ENCODE assay signal across 8 cellular contexts in genomic region chr11:65423516-65424199, GRCh38. TPM values are rescaled to one million over a fixed set of nuclear protein-coding genes. Genes with fewer than 3 reads are reported as not detected.
DNase-seq lines count a peak whose midpoint lies in the region; ATAC-seq and TF ChIP-seq lines count a peak whose summit lies in the region.

No MANE protein-coding gene starts in this region.

- intact Hi-C loops in natural killer cell (cut with micrococcal nuclease) = no loop called here

- H3K4me1 Mint-ChIP-seq in natural killer cell = peaks cover 85 to 92% of the 10 kb centered on the region in 2 donors

- peak overlapping the region; percentile 95 for H3K4me3 Mint-ChIP-seq in natural killer cell

- no peaks in the 10 kb centered on the region for H3K9me3 Mint-ChIP-seq in natural killer cell

- TF ChIP-seq CTCF in natural killer cell (IDR thresholded peaks at IDR 0.05) (no peak), GM10266 (IDR thresholded peaks at IDR 0.05; ENCODE audit: control insufficient read depth, insufficient read depth, low read depth, missing control alignments) (no peak)

- peaks cover 7% of the 10 kb centered on the region for H3K36me3 Mint-ChIP-seq in natural killer cell

- peak overlapping the region; percentile 98 to 100 for H3K27ac Mint-ChIP-seq in natural killer cell

- H3K27ac ChIP-seq in epithelial cell of prostate = peak overlapping the region; percentile 100

- peaks cover 0 to 5% of the 10 kb centered on the region in 2 donors for H3K27me3 Mint-ChIP-seq in natural killer cell (ENCODE audit: low read depth in 2 of 2)

- no peak for ATAC-seq in natural killer cell
- no peak for ATAC-seq in HG03108 (IDR thresholded peaks at IDR 0.05; ENCODE audit: unreplicated experiment)
- ATAC-seq in GM21528 (IDR thresholded peaks at IDR 0.05; ENCODE audit: low FRiP score, unreplicated experiment) = no peak

- DNase-seq in activated T-cell treated with anti-CD3 and anti-CD28 coated beads, Interleukin-2, amount 50 U/mL, for 1 hour = peak; percentile 59
- no peak for DNase-seq in activated T-cell treated with anti-CD3 and anti-CD28 coated beads for 4 hours
- DNase-seq in activated CD4-positive, alpha-beta T cell treated with anti-CD3 and anti-CD28 coated beads for 48 hours = peak; percentile 51
- no peak for DNase-seq in epithelial cell of prostate (ENCODE audit: low read depth, low spot score)
- no peak for DNase-seq in natural killer cell
- no peak for DNase-seq in GM10266 (ENCODE audit: extremely low spot score)

RNA-seq across cellular contexts. Expression of gene NEAT1, which starts 1.1 kb away (rescaled TPM):
- 1,000 to 10,000 TPM; 1,031 to 1,768 (median 1,493) TPM for total RNA-seq in natural killer cell

RNA-seq across cellular contexts. Expression of gene FRMD8, which starts 37.2 kb away (rescaled TPM):
- total RNA-seq in natural killer cell = 10 to 100 TPM; 45.6 to 58.4 (median 57.7) TPM

RNA-seq across cellular contexts. Expression of gene SLC25A45, which starts 41.2 kb away (rescaled TPM):
- total RNA-seq in natural killer cell = 10 to 100 TPM; 50.9 to 61.1 (median 61.0) TPM

Comparison
In these comparisons a context has a peak if more than half of its experiments do, and no peak if none do; other contexts are left out.
1. DNase-seq: peak in activated T-cell treated with anti-CD3 and anti-CD28 coated beads, Interleukin-2, amount 50 U/mL, for 1 hour (single experiment) and activated CD4-positive, alpha-beta T cell treated with anti-CD3 and anti-CD28 coated beads for 48 hours (single experiment); none in activated T-cell treated with anti-CD3 and anti-CD28 coated beads for 4 hours (single experiment), epithelial cell of prostate (single experiment), natural killer cell (single experiment) and GM10266 (single experiment).